ENCODE assay signal across 9 cellular contexts in the genomic region with DNA sequence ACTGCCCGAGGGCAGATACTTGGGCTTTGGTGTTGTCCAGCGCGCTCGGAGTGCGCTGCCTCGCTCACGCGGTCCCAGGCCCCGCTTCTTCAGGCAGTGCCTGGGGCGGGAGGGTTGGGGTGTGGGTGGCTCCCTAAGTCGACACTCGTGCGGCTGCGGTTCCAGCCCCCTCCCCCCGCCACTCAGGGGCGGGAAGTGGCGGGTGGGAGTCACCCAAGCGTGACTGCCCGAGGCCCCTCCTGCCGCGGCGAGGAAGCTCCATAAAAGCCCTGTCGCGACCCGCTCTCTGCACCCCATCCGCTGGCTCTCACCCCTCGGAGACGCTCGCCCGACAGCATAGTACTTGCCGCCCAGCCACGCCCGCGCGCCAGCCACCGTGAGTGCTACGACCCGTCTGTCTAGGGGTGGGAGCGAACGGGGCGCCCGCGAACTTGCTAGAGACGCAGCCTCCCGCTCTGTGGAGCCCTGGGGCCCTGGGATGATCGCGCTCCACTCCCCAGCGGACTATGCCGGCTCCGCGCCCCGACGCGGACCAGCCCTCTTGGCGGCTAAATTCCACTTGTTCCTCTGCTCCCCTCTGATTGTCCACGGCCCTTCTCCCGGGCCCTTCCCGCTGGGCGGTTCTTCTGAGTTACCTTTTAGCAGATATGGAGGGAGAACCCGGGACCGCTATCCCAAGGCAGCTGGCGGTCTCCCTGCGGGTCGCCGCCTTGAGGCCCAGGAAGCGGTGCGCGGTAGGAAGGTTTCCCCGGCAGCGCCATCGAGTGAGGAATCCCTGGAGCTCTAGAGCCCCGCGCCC. TPM values are rescaled to one million over a fixed set of nuclear protein-coding genes. Genes with fewer than 3 reads are reported as not detected.
DNase-seq lines count a peak whose midpoint lies in the region; ATAC-seq and TF ChIP-seq lines count a peak whose summit lies in the region.
"Had no signal": no experiment of that assay in that cellular context is flagged by ENCODE, and none has a peak within 500 bp of the region (broad histone marks: within the 10 kb centered on the region; RNA-seq: fewer than 3 reads in every experiment).

NPY (plus strand) TSS at position 291 of the 799 bp plus-strand sequence. CDS start 1,051 bp downstream, outside the sequence.

- ATAC-seq in GM21723 (IDR thresholded peaks at IDR 0.05; ENCODE audit: unreplicated experiment), result no peak

- no peak within 1 kb of the TSS for H3K27ac ChIP-seq in endodermal cell (ENCODE audit: low read depth, low read length)

- H3K27me3 Mint-ChIP-seq in endodermal cell (ENCODE audit: insufficient read depth), result peaks cover 58% of the 10 kb centered on the region

- H3K9ac ChIP-seq in ES-I3 (ENCODE audit: low read depth, low read length) (peak within 1 kb of the TSS; percentile 14; the same call in 1 of the 2 replicates), NT2/D1 (ENCODE audit: insufficient read length, low read depth) (peak within 1 kb of the TSS; percentile 65), endodermal cell (ENCODE audit: extremely low read depth, low read length, poor library complexity, severe bottlenecking) (no peak within 1 kb of the TSS), skeletal muscle satellite cell (ENCODE audit: low read depth, low read length) (no peak within 1 kb of the TSS)

- H3K27ac Mint-ChIP-seq in endodermal cell, result no peak within 1 kb of the TSS

- peaks cover 9% of the 10 kb centered on the region; the same call in 1 of the 2 replicates for H3K4me1 ChIP-seq in ES-I3 (ENCODE audit: insufficient read depth, low read length)
- no peaks in the 10 kb centered on the region for H3K4me1 ChIP-seq in NT2/D1 (ENCODE audit: insufficient read depth, insufficient read length)
- no peaks in the 10 kb centered on the region for H3K4me1 ChIP-seq in endodermal cell (ENCODE audit: control insufficient read depth, insufficient read depth, low read length)
- peaks cover 8% of the 10 kb centered on the region for H3K4me1 ChIP-seq in skeletal muscle satellite cell (ENCODE audit: control insufficient read depth, insufficient read depth, low read length)

- peaks cover 1% of the 10 kb centered on the region for H3K9me3 Mint-ChIP-seq in endodermal cell

- H3K4me3 ChIP-seq in NT2/D1 (ENCODE audit: insufficient read length, low read depth) (peak within 1 kb of the TSS; percentile 48), endodermal cell (ENCODE audit: low read length) (peak within 1 kb of the TSS; percentile 76), skeletal muscle satellite cell (ENCODE audit: low read length) (peak within 1 kb of the TSS; percentile 47)

- no peak for TF ChIP-seq CTCF in endodermal cell (conservative IDR thresholded peaks at IDR 0.05)

- peak within 1 kb of the TSS; percentile 67 for H3K4me2 ChIP-seq in skeletal muscle satellite cell (ENCODE audit: low read length)

- no peaks in the 10 kb centered on the region for H3K36me3 Mint-ChIP-seq in endodermal cell (ENCODE audit: low read depth)

- H3K4me3 Mint-ChIP-seq in endodermal cell, result peak within 1 kb of the TSS; percentile 55

- 19 to 23% methylated on average over 14 to 73 of the region's 73 CpGs for WGBS in endodermal cell (ENCODE audit: insufficient coverage in 1 of 2, insufficient read length in 1 of 2), 2 experiments

- H3K36me3 ChIP-seq in ES-I3 (ENCODE audit: insufficient read depth, low read length) (no peaks in the 10 kb centered on the region; the same call in 1 of the 2 replicates), NT2/D1 (ENCODE audit: insufficient read depth, insufficient read length, low read length) (no peaks in the 10 kb centered on the region), endodermal cell (ENCODE audit: control insufficient read depth, insufficient read depth, low read length) (no peaks in the 10 kb centered on the region), skeletal muscle satellite cell (ENCODE audit: insufficient read depth, low read length) (no peaks in the 10 kb centered on the region)

- H3K9me3 ChIP-seq in ES-I3 (ENCODE audit: control insufficient read depth, insufficient read depth, low read length) (0 out of 2 replicates have a peak, but pooled peaks cover 4% of the 10 kb centered on the region), NT2/D1 (ENCODE audit: insufficient read depth, low read length) (0 out of 2 replicates have a peak, but pooled peaks cover 5% of the 10 kb centered on the region), endodermal cell (ENCODE audit: control insufficient read depth, low read length) (peaks cover 4% of the 10 kb centered on the region), skeletal muscle satellite cell (replicated peaks; ENCODE audit: low read length) (no peaks in the 10 kb centered on the region)

- peaks cover 47% of the 10 kb centered on the region for H3K27me3 ChIP-seq in NT2/D1 (ENCODE audit: insufficient read depth, insufficient read length)
- peaks cover 58% of the 10 kb centered on the region for H3K27me3 ChIP-seq in endodermal cell (ENCODE audit: control insufficient read depth, insufficient read depth, low read length, poor library complexity, severe bottlenecking)
- H3K27me3 ChIP-seq in skeletal muscle satellite cell (ENCODE audit: control insufficient read depth, insufficient read depth, low read length), result peaks cover 81% of the 10 kb centered on the region

- peaks cover 15% of the 10 kb centered on the region for H3K4me1 Mint-ChIP-seq in endodermal cell

- DNase-seq in NT2/D1 (ENCODE audit: low read depth, low spot score) (no peak), endodermal cell (peak; percentile 66), NCI-H1092 (lab: John Stamatoyannopoulos, UW) (no peak), NCI-H1436 (lab: John Stamatoyannopoulos, UW) (no peak), SKM-1 treated with dmso at 0.1 percent for 144 hours (lab: John Stamatoyannopoulos, UW; ENCODE audit: unreplicated experiment) (no peak)
- DNase-seq: NCI-H1105 treated with DMSO at 0.1 percent for 48 hours had no signal

RNA-seq across cellular contexts. Expression of gene NPY, which starts in this region (rescaled TPM):
- total RNA-seq in endodermal cell, result not detected
- polyA plus RNA-seq in endodermal cell (2013, experiment 1 of 2), result 5.2 TPM
- polyA plus RNA-seq in endodermal cell (2013, experiment 2 of 2), result 4.7 TPM
- total RNA-seq in skeletal muscle satellite cell (2012; rRNA removed), result not detected in 2 replicates

Comparison
In these comparisons a context has a peak if more than half of its experiments do, and no peak if none do; other contexts are left out.
1. H3K9ac ChIP-seq: peak in ES-I3 (single experiment) and NT2/D1 (single experiment); none in endodermal cell (single experiment) and skeletal muscle satellite cell (single experiment).
2. Peak in every context shown above with its lines, with median percentiles within 50 percentile points of each other: H3K4me3 ChIP-seq.